1 cellular context compared by ENCODE assay signal in the genomic region with DNA sequence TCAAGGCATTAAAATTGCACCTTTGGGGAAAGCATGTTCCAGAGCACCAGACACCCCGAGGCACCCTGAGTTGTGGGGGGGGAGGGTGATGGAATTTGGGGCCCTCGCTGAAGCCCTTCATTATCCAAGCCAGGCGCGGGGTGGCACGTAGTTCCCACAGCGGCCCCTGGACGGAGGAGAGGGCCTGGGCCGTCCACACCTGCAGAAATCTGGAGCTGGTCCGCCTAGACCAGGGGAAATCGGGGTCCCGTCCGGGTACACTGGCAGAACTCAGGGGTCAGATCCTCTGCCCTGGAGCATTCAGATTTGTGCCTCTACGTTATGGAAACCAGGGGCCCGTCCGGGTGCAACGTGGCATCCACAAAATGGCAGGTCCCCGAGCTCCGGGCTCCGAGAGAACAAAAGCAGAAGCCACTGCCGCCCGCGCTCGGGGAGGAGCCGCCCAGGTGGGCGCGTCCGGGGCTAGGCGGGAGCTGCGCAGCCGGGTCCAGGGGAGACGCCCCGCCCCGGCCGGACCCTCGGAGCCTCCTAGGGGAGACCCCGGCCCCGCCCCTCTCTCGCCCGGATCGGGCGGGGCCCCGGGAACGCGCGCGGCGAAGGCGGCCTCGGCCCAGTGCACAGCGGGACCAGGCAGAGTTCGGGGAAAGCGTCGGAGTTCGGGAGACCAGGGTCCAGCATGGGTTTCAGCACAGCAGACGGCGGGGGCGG.
TF ChIP-seq lines count a peak whose summit lies in the region.

A gene with protein sequence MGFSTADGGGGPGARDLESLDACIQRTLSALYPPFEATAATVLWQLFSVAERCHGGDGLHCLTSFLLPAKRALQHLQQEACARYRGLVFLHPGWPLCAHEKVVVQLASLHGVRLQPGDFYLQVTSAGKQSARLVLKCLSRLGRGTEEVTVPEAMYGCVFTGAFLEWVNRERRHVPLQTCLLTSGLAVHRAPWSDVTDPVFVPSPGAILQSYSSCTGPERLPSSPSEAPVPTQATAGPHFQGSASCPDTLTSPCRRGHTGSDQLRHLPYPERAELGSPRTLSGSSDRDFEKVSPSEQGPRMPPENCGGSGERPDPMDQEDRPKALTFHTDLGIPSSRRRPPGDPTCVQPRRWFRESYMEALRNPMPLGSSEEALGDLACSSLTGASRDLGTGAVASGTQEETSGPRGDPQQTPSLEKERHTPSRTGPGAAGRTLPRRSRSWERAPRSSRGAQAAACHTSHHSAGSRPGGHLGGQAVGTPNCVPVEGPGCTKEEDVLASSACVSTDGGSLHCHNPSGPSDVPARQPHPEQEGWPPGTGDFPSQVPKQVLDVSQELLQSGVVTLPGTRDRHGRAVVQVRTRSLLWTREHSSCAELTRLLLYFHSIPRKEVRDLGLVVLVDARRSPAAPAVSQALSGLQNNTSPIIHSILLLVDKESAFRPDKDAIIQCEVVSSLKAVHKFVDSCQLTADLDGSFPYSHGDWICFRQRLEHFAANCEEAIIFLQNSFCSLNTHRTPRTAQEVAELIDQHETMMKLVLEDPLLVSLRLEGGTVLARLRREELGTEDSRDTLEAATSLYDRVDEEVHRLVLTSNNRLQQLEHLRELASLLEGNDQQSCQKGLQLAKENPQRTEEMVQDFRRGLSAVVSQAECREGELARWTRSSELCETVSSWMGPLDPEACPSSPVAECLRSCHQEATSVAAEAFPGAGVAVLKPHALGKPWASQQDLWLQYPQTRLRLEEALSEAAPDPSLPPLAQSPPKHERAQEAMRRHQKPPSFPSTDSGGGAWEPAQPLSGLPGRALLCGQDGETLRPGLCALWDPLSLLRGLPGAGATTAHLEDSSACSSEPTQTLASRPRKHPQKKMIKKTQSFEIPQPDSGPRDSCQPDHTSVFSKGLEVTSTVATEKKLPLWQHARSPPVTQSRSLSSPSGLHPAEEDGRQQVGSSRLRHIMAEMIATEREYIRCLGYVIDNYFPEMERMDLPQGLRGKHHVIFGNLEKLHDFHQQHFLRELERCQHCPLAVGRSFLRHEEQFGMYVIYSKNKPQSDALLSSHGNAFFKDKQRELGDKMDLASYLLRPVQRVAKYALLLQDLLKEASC (N-terminal part only) (plus strand): TSS at position 613 of the 708 bp plus-strand sequence. CDS start 64 bp downstream, at position 677.

TF ChIP-seq in WTC11, 78 proteins besides CTCF, POLR2A, EP300 and RAD21 (continued from another document):
- TF ChIP-seq, protein P1, sequence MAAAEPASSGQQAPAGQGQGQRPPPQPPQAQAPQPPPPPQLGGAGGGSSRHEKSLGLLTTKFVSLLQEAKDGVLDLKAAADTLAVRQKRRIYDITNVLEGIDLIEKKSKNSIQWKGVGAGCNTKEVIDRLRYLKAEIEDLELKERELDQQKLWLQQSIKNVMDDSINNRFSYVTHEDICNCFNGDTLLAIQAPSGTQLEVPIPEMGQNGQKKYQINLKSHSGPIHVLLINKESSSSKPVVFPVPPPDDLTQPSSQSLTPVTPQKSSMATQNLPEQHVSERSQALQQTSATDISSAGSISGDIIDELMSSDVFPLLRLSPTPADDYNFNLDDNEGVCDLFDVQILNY (CRISPR knock-in tag; IDR thresholded peaks at IDR 0.05), result peak; percentile 87
- TF ChIP-seq, protein P2, sequence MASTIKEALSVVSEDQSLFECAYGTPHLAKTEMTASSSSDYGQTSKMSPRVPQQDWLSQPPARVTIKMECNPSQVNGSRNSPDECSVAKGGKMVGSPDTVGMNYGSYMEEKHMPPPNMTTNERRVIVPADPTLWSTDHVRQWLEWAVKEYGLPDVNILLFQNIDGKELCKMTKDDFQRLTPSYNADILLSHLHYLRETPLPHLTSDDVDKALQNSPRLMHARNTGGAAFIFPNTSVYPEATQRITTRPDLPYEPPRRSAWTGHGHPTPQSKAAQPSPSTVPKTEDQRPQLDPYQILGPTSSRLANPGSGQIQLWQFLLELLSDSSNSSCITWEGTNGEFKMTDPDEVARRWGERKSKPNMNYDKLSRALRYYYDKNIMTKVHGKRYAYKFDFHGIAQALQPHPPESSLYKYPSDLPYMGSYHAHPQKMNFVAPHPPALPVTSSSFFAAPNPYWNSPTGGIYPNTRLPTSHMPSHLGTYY (CRISPR knock-in tag; IDR thresholded peaks at IDR 0.05), result no peak
